ENCODE assay signal across 8 cellular contexts in the genomic region with DNA sequence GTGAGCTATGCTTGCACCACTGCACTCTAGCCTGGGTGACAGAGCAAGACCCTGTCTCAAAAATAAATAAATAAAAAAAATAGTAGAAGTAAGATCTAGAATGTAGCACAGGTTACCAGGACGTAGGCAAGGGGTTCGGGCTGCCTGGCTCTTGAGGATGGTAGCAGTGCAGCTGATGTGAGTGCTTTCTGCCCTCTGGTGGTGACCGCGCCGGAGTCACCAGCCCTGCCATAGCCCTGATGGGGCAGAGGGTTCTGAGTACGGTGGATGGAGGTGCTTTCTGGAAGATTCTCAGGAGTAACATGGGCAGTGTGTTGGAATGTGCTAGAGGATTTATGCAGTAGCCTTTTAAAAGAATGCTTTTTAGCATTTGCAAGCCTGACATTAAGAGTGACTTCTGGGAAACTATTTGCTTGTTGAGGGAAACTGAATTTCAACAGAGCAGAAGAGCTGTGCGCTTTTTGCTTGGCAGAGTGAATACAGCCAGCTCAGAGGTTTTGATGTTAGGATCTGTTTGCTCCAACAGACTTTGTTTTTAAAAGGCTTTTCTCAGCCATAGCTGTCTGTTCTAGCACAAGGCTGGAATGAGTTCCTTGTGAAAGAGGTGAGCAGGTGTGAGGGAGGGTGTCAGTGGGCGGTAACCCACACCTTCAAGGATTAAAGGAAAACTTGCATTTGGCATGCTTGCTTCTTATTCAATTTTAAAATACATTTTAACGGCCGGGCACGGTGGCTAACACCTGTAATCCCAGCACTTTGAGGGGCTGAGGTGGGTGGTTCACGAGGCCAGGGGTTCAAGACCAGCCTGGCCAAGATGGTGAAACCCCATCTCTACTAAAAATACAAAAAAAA.
DNase-seq lines count a peak whose midpoint lies in the region; ATAC-seq, FAIRE-seq and TF ChIP-seq lines count a peak whose summit lies in the region.

No MANE protein-coding gene starts in this region.

- peak; percentile 80 for TF ChIP-seq CTCF in bronchial epithelial cell (IDR thresholded peaks at IDR 0.05; ENCODE audit: insufficient read depth, low read length, severe bottlenecking)

- DNase-seq in DMS153 treated with DMSO at 0.1 percent for 48 hours (lab: John Stamatoyannopoulos, UW; ENCODE audit: unreplicated experiment) (peak; percentile 22), DMS153 (lab: John Stamatoyannopoulos, UW) (no peak), NCI-H128 (lab: John Stamatoyannopoulos, UW; ENCODE audit: unreplicated experiment) (peak; percentile 33), bronchial epithelial cell (ENCODE audit: low read depth) (peak; percentile 36), left colon (peak; percentile 65 to 86), NCI-H1048 (lab: John Stamatoyannopoulos, UW) (no peak)
- DNase-seq in activated CD4-positive, CD25-positive, alpha-beta regulatory T cell treated with anti-CD3 and anti-CD28 coated beads, Interleukin-2, amount 50 U/mL, for 16 hours (ENCODE audit: low read depth, low spot score) = peak; percentile 26
- peak; percentile 63 to 68 for DNase-seq in stimulated activated CD4-positive, alpha-beta T cell treated with anti-CD3 and anti-CD28 coated beads, Interleukin-4, amount 100 ng/mL, for 4 hours

- no peak for FAIRE-seq in bronchial epithelial cell (lab: Jason Lieb, UNC)

- peaks cover 44% of the 10 kb centered on the region for H3K36me3 ChIP-seq in bronchial epithelial cell (ENCODE audit: control insufficient read depth, insufficient read depth, low read length)

- H3K27me3 ChIP-seq in bronchial epithelial cell (ENCODE audit: control insufficient read depth, insufficient read depth, low read length) = no peaks in the 10 kb centered on the region

- peak; percentile 60 for ATAC-seq in left colon

- no peak overlapping the region for H3K4me3 ChIP-seq in bronchial epithelial cell (ENCODE audit: low read depth, low read length)

- intact Hi-C loops in left colon (cut with DNase I, micrococcal nuclease) = loop anchor here (5.0 to 10.0 kb wide), 4 partner anchors 71 to 391 kb away; no protein-coding TSS in a partner anchor

Comparison
In these comparisons a context has a peak if more than half of its experiments do, and no peak if none do; other contexts are left out.
1. DNase-seq: peak in DMS153 treated with DMSO at 0.1 percent for 48 hours (single experiment), NCI-H128 (single experiment), activated CD4-positive, CD25-positive, alpha-beta regulatory T cell treated with anti-CD3 and anti-CD28 coated beads, Interleukin-2, amount 50 U/mL, for 16 hours (single experiment), bronchial epithelial cell (single experiment), left colon (2 of 2) and stimulated activated CD4-positive, alpha-beta T cell treated with anti-CD3 and anti-CD28 coated beads, Interleukin-4, amount 100 ng/mL, for 4 hours (2 of 2); none in DMS153 (single experiment) and NCI-H1048 (single experiment).